In the genomic region with DNA sequence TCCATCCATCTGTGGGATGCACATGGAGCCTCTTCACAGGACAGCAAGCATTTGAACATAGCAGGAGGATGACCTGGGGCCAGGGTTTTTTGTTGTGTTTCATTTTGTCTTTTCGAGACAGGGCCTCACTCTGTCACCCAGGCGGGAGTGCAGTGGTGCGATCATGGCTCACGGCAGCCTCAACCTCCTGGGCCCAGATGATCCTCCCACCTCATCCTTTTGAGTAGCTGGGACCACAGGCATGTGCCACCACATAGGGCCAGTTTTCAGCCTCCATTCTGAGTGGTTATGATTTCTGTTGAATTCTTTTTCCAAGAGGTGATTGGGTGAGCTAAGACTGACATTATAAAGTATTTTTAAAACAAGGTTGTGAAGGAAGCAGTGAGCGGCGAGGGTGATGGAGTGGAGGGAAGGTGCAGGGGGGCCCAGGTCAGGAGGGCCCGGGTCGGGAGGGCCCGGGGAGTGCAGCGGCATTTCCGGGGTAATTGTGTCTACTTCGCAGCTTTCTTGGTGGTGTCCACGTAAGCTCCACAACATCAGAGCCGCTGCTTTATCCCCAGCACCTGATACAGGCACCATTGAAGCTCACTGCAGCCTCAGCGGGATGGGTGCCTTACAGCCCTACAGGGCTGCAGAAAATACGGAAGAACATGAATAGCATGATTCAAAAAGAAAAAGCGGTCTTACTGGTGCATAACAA, we compare ENCODE assay signal across 16 cellular contexts. TPM values are rescaled to one million over a fixed set of nuclear protein-coding genes. Genes with fewer than 3 reads are reported as not detected.
DNase-seq lines count a peak whose midpoint lies in the region; ATAC-seq and TF ChIP-seq lines count a peak whose summit lies in the region.
"Had no signal": no experiment of that assay in that cellular context is flagged by ENCODE, and none has a peak within 500 bp of the region (broad histone marks: within the 10 kb centered on the region; RNA-seq: fewer than 3 reads in every experiment).

No MANE protein-coding gene starts in this region.

- H3K4me1 ChIP-seq in esophagus muscularis mucosa = no peaks in the 10 kb centered on the region
- H3K4me1 ChIP-seq: pancreas had no signal

- H3K27me3 Mint-ChIP-seq in naive B cell = peaks cover 0 to 5% (median 5%) of the 10 kb centered on the region in 3 donors
- no peaks in the 10 kb centered on the region for H3K27me3 Mint-ChIP-seq in activated naive CD4-positive, alpha-beta T cell treated with anti-CD3 and anti-CD28 coated beads for 36 hours (ENCODE audit: low read depth)
- H3K27me3 Mint-ChIP-seq: central memory CD8-positive, alpha-beta T cell; stimulated activated naive CD8-positive, alpha-beta T cell treated with anti-CD3 and anti-CD28 coated beads, Interleukin-15, Interleukin-2, amounts not matched to agents 100 ng/mL and 50 ng/mL, for 24 hours had no signal

- peaks cover 5 to 15% (median 10%) of the 10 kb centered on the region in 3 donors for H3K4me1 Mint-ChIP-seq in naive B cell
- H3K4me1 Mint-ChIP-seq in activated naive CD4-positive, alpha-beta T cell treated with anti-CD3 and anti-CD28 coated beads for 36 hours (ENCODE audit: low read depth) = peaks cover 31% of the 10 kb centered on the region
- H3K4me1 Mint-ChIP-seq: central memory CD8-positive, alpha-beta T cell had no signal

- TF ChIP-seq CTCF in esophagus muscularis mucosa (IDR thresholded peaks at IDR 0.05) = no peak

- no peak overlapping the region for H3K27ac ChIP-seq in esophagus muscularis mucosa (replicated peaks in 1 of 4)

- no peaks in the 10 kb centered on the region for H3K36me3 Mint-ChIP-seq in naive B cell
- H3K36me3 Mint-ChIP-seq in activated naive CD4-positive, alpha-beta T cell treated with anti-CD3 and anti-CD28 coated beads for 36 hours (ENCODE audit: low read depth) = no peaks in the 10 kb centered on the region

- no peak overlapping the region for H3K4me3 ChIP-seq in esophagus muscularis mucosa
- H3K4me3 ChIP-seq: pancreas had no signal

- no peak for TF ChIP-seq EP300 in esophagus muscularis mucosa (IDR thresholded peaks at IDR 0.05)

- H3K4me3 Mint-ChIP-seq in naive B cell = peak overlapping the region in 5 of 8 donors; percentile 40 to 79 (median 59)
- H3K4me3 Mint-ChIP-seq in activated naive CD4-positive, alpha-beta T cell treated with anti-CD3 and anti-CD28 coated beads for 36 hours = no peak overlapping the region
- H3K4me3 Mint-ChIP-seq: central memory CD8-positive, alpha-beta T cell; stimulated activated naive CD8-positive, alpha-beta T cell treated with anti-CD3 and anti-CD28 coated beads, Interleukin-15, Interleukin-2, amounts not matched to agents 100 ng/mL and 50 ng/mL, for 24 hours; T-helper 1 cell treated with Interleukin-12 subunit alpha and Interleukin-12 subunit beta and Interleukin-4 antibody, amounts not matched to agents 30 μg/mL and 1 μg/mL, for 36 hours had no signal

- no peaks in the 10 kb centered on the region for H3K36me3 ChIP-seq in esophagus muscularis mucosa
- H3K36me3 ChIP-seq: pancreas had no signal

- H3K9me3 Mint-ChIP-seq in naive B cell = no peaks in the 10 kb centered on the region
- no peaks in the 10 kb centered on the region for H3K9me3 Mint-ChIP-seq in activated naive CD4-positive, alpha-beta T cell treated with anti-CD3 and anti-CD28 coated beads for 36 hours
- H3K9me3 Mint-ChIP-seq: central memory CD8-positive, alpha-beta T cell; stimulated activated naive CD8-positive, alpha-beta T cell treated with anti-CD3 and anti-CD28 coated beads, Interleukin-15, Interleukin-2, amounts not matched to agents 100 ng/mL and 50 ng/mL, for 24 hours; T-helper 1 cell treated with Interleukin-12 subunit alpha and Interleukin-12 subunit beta and Interleukin-4 antibody, amounts not matched to agents 30 μg/mL and 1 μg/mL, for 36 hours had no signal

- no peaks in the 10 kb centered on the region for H3K27me3 ChIP-seq in esophagus muscularis mucosa
- H3K27me3 ChIP-seq: pancreas had no signal

- ATAC-seq in GM18511 (IDR thresholded peaks at IDR 0.05; ENCODE audit: unreplicated experiment) (peak; percentile 54), GM21423 (IDR thresholded peaks at IDR 0.05; ENCODE audit: unreplicated experiment) (peak; percentile 41), HG03280 (IDR thresholded peaks at IDR 0.05; ENCODE audit: unreplicated experiment) (peak; percentile 55), naive B cell (ENCODE audit: low read depth in 2 of 2) (peak in 1 of 2 donors; percentile 32)

- H3K27ac Mint-ChIP-seq in naive B cell = peak overlapping the region in 1 of 6 donors; percentile 73
- no peak overlapping the region for H3K27ac Mint-ChIP-seq in activated naive CD4-positive, alpha-beta T cell treated with anti-CD3 and anti-CD28 coated beads for 36 hours
- H3K27ac Mint-ChIP-seq: T-helper 1 cell treated with Interleukin-12 subunit alpha and Interleukin-12 subunit beta and Interleukin-4 antibody, amounts not matched to agents 30 μg/mL and 1 μg/mL, for 36 hours had no signal

- 90% methylated on average over 17 of the region's 17 CpGs for WGBS in esophagus muscularis mucosa

- TF ChIP-seq POLR2A in esophagus muscularis mucosa (IDR thresholded peaks at IDR 0.05; ENCODE audit: low read depth) = no peak

- intact Hi-C loops in esophagus muscularis mucosa (cut with DNase I) = no loop called here
- intact Hi-C loops in activated naive CD4-positive, alpha-beta T cell treated with anti-CD3 and anti-CD28 coated beads for 36 hours (cut with micrococcal nuclease) = no loop called here

- H3K9me3 ChIP-seq in esophagus muscularis mucosa = no peaks in the 10 kb centered on the region
- H3K9me3 ChIP-seq: pancreas had no signal

- DNase-seq in naive B cell (no peak), esophagus muscularis mucosa (ENCODE audit: extremely low spot score) (no peak), medulla oblongata (ENCODE audit: extremely low spot score) (no peak), OCI-M1 (lab: John Stamatoyannopoulos, UW) (no peak)
- no peak for DNase-seq in activated naive CD4-positive, alpha-beta T cell treated with anti-CD3 and anti-CD28 coated beads for 36 hours
- DNase-seq: activated naive CD4-positive, alpha-beta T cell; GF-D8; mammary epithelial cell; pancreas; PC-3 had no signal

- CTCF ChIA-PET in activated naive CD4-positive, alpha-beta T cell treated with anti-CD3 and anti-CD28 coated beads for 36 hours (lab: Charles Lee) = interaction anchor here (0.7 kb wide), 1 partner anchor 12 kb away, joined by 3 read pairs; a partner anchor contains a TSS

RNA-seq across cellular contexts. Expression of a gene that starts 12.0 kb away (rescaled TPM):
- 10 to 100 TPM; 19.3 to 42.8 (median 33.1) TPM for polyA plus RNA-seq in naive B cell (ENCODE audit: low read depth in 6 of 6)
- total RNA-seq in esophagus muscularis mucosa = 10 to 100 TPM; 35.6 to 43.1 (median 38.2) TPM
- total RNA-seq in activated naive CD4-positive, alpha-beta T cell treated with anti-CD3 and anti-CD28 coated beads for 36 hours = 10 to 100 TPM; 66.7 to 69.3 TPM

RNA-seq across cellular contexts. Expression of a gene that starts 44.8 kb away (rescaled TPM):
- 10 to 100 TPM; 17.6 to 24.7 (median 22.0) TPM for polyA plus RNA-seq in naive B cell (ENCODE audit: low read depth in 6 of 6)
- total RNA-seq in esophagus muscularis mucosa = 10 to 100 TPM; 18.3 to 39.1 (median 27.4) TPM
- 10 to 100 TPM; 98.3 to 98.9 TPM for total RNA-seq in activated naive CD4-positive, alpha-beta T cell treated with anti-CD3 and anti-CD28 coated beads for 36 hours
